In genomic region chr3:172708905-172709775, GRCh38 we compare ENCODE assay signal across 9 cellular contexts. TPM values are rescaled to one million over a fixed set of nuclear protein-coding genes. Genes with fewer than 3 reads are reported as not detected.
DNase-seq lines count a peak whose midpoint lies in the region; ATAC-seq and TF ChIP-seq lines count a peak whose summit lies in the region.
"Had no signal": no experiment of that assay in that cellular context is flagged by ENCODE, and none has a peak within 500 bp of the region (broad histone marks: within the 10 kb centered on the region; RNA-seq: fewer than 3 reads in every experiment).

No MANE protein-coding gene starts in this region.

- intact Hi-C loops in activated CD4-positive, alpha-beta T cell treated with anti-CD3 and anti-CD28 coated beads, Interleukin-2, amount 10 ng/mL, durations not matched to agents 24 days and 14 days (cut with micrococcal nuclease), result no loop called here
- intact Hi-C loops in activated CD8-positive, alpha-beta T cell treated with anti-CD3 and anti-CD28 coated beads for 36 hours (cut with micrococcal nuclease), result no loop called here
- intact Hi-C loops in right cardiac atrium (cut with DNase I), result no loop called here

- H3K4me3 ChIP-seq in right cardiac atrium (ENCODE audit: low read length), result peak overlapping the region; percentile 25
- peak overlapping the region in 1 of 4 donors; percentile 92 for H3K4me3 ChIP-seq in Peyer's patch

- no peaks in the 10 kb centered on the region for H3K27me3 ChIP-seq in right cardiac atrium (ENCODE audit: control insufficient read depth, insufficient read depth)
- no peaks in the 10 kb centered on the region for H3K27me3 ChIP-seq in Peyer's patch

- 88% methylated on average over 2 of the region's 2 CpGs for WGBS in right cardiac atrium

- H3K4me1 ChIP-seq in right cardiac atrium (ENCODE audit: control insufficient read depth, insufficient read depth, low read length), result no peaks in the 10 kb centered on the region
- H3K4me1 ChIP-seq in Peyer's patch, result peaks cover 0 to 15% (median 4%) of the 10 kb centered on the region in 4 donors

- H3K27ac ChIP-seq in right cardiac atrium (ENCODE audit: low read length), result no peak overlapping the region
- H3K27ac ChIP-seq in Peyer's patch, result peak overlapping the region in 1 of 4 donors; percentile 8

- H3K36me3 Mint-ChIP-seq in activated CD4-positive, alpha-beta T cell treated with anti-CD3 and anti-CD28 coated beads, Interleukin-2, amount 10 ng/mL, durations not matched to agents 24 days and 14 days (ENCODE audit: low read depth), result no peaks in the 10 kb centered on the region
- H3K36me3 Mint-ChIP-seq in activated CD8-positive, alpha-beta T cell treated with anti-CD3 and anti-CD28 coated beads for 36 hours (ENCODE audit: low read depth), result no peaks in the 10 kb centered on the region
- H3K36me3 Mint-ChIP-seq in stimulated activated effector memory CD8-positive, alpha-beta T cell treated with anti-CD3 and anti-CD28 coated beads, Interleukin-12 subunit alpha, Interleukin-12 subunit beta, amount 100 ng/mL, for 72 hours, result peaks cover 11% of the 10 kb centered on the region

- POLR2A ChIA-PET in activated CD8-positive, alpha-beta T cell treated with anti-CD3 and anti-CD28 coated beads for 36 hours (lab: Charles Lee), result no interaction called here

- TF ChIP-seq POLR2A in Peyer's patch (IDR thresholded peaks at IDR 0.05), result no peak

- H3K4me1 Mint-ChIP-seq in activated CD4-positive, alpha-beta T cell treated with anti-CD3 and anti-CD28 coated beads, Interleukin-2, amount 10 ng/mL, durations not matched to agents 24 days and 14 days, result peaks cover 19% of the 10 kb centered on the region
- peaks cover 19% of the 10 kb centered on the region for H3K4me1 Mint-ChIP-seq in activated CD8-positive, alpha-beta T cell treated with anti-CD3 and anti-CD28 coated beads for 36 hours (ENCODE audit: low read depth)
- H3K4me1 Mint-ChIP-seq in stimulated activated effector memory CD8-positive, alpha-beta T cell treated with anti-CD3 and anti-CD28 coated beads, Interleukin-12 subunit alpha, Interleukin-12 subunit beta, amount 100 ng/mL, for 72 hours, result peaks cover 25% of the 10 kb centered on the region

- H3K27me3 Mint-ChIP-seq in activated CD4-positive, alpha-beta T cell treated with anti-CD3 and anti-CD28 coated beads, Interleukin-2, amount 10 ng/mL, durations not matched to agents 24 days and 14 days, result peaks cover 14% of the 10 kb centered on the region
- no peaks in the 10 kb centered on the region for H3K27me3 Mint-ChIP-seq in activated CD8-positive, alpha-beta T cell treated with anti-CD3 and anti-CD28 coated beads for 36 hours

- no peaks in the 10 kb centered on the region for H3K9me3 Mint-ChIP-seq in activated CD4-positive, alpha-beta T cell treated with anti-CD3 and anti-CD28 coated beads, Interleukin-2, amount 10 ng/mL, durations not matched to agents 24 days and 14 days
- H3K9me3 Mint-ChIP-seq in activated CD8-positive, alpha-beta T cell treated with anti-CD3 and anti-CD28 coated beads for 36 hours, result no peaks in the 10 kb centered on the region
- no peaks in the 10 kb centered on the region for H3K9me3 Mint-ChIP-seq in stimulated activated effector memory CD8-positive, alpha-beta T cell treated with anti-CD3 and anti-CD28 coated beads, Interleukin-12 subunit alpha, Interleukin-12 subunit beta, amount 100 ng/mL, for 72 hours

- no peak for DNase-seq in activated CD4-positive, alpha-beta T cell treated with anti-CD3 and anti-CD28 coated beads, Interleukin-2, amount 10 ng/mL, durations not matched to agents 24 days and 14 days
- no peak for DNase-seq in activated CD4-positive, alpha-beta T cell treated with anti-CD3 and anti-CD28 coated beads for 4 hours
- no peak for DNase-seq in activated CD8-positive, alpha-beta T cell treated with anti-CD3 and anti-CD28 coated beads for 36 hours
- DNase-seq in right cardiac atrium (no peak), Peyer's patch (no peak), mesenteric fat pad (ENCODE audit: low spot score) (no peak)
- DNase-seq in stimulated activated effector memory CD8-positive, alpha-beta T cell treated with anti-CD3 and anti-CD28 coated beads, Interleukin-12 subunit alpha, Interleukin-12 subunit beta, amount 100 ng/mL, for 72 hours (ENCODE audit: low spot score in 2 of 2), result no peak
- DNase-seq: effector CD4-positive, alpha-beta T cell had no signal

- no peak for ATAC-seq in activated CD8-positive, alpha-beta T cell treated with anti-CD3 and anti-CD28 coated beads for 36 hours
- no peak for ATAC-seq in right cardiac atrium
- ATAC-seq in stimulated activated effector memory CD8-positive, alpha-beta T cell treated with anti-CD3 and anti-CD28 coated beads, Interleukin-12 subunit alpha, Interleukin-12 subunit beta, amount 100 ng/mL, for 72 hours, result no peak
- no peak for ATAC-seq in GM21619 (IDR thresholded peaks at IDR 0.05; ENCODE audit: unreplicated experiment)

- H3K9me3 ChIP-seq in right cardiac atrium (ENCODE audit: control insufficient read depth, low read length) (no peaks in the 10 kb centered on the region), Peyer's patch (no peaks in the 10 kb centered on the region)

- H3K27ac Mint-ChIP-seq in activated CD4-positive, alpha-beta T cell treated with anti-CD3 and anti-CD28 coated beads, Interleukin-2, amount 10 ng/mL, durations not matched to agents 24 days and 14 days, result no peak overlapping the region
- H3K27ac Mint-ChIP-seq in activated CD8-positive, alpha-beta T cell treated with anti-CD3 and anti-CD28 coated beads for 36 hours, result no peak overlapping the region
- no peak overlapping the region for H3K27ac Mint-ChIP-seq in stimulated activated effector memory CD8-positive, alpha-beta T cell treated with anti-CD3 and anti-CD28 coated beads, Interleukin-12 subunit alpha, Interleukin-12 subunit beta, amount 100 ng/mL, for 72 hours

- H3K36me3 ChIP-seq in Peyer's patch, result no peaks in the 10 kb centered on the region

- TF ChIP-seq CTCF in activated CD8-positive, alpha-beta T cell treated with anti-CD3 and anti-CD28 coated beads for 36 hours (IDR thresholded peaks at IDR 0.05), result no peak
- no peak for TF ChIP-seq CTCF in Peyer's patch (IDR thresholded peaks at IDR 0.05)

- CTCF ChIA-PET in activated CD8-positive, alpha-beta T cell treated with anti-CD3 and anti-CD28 coated beads for 36 hours (lab: Charles Lee), result interaction anchor here (0.6 to 3.0 kb wide), 3 partner anchors 24 to 36 kb away, joined by 3 to 21 read pairs (median 3); no protein-coding TSS in a partner anchor

- peak overlapping the region; percentile 94 for H3K4me3 Mint-ChIP-seq in activated CD4-positive, alpha-beta T cell treated with anti-CD3 and anti-CD28 coated beads, Interleukin-2, amount 10 ng/mL, durations not matched to agents 24 days and 14 days
- peak overlapping the region; percentile 89 for H3K4me3 Mint-ChIP-seq in activated CD8-positive, alpha-beta T cell treated with anti-CD3 and anti-CD28 coated beads for 36 hours
- peak overlapping the region; percentile 97 for H3K4me3 Mint-ChIP-seq in stimulated activated effector memory CD8-positive, alpha-beta T cell treated with anti-CD3 and anti-CD28 coated beads, Interleukin-12 subunit alpha, Interleukin-12 subunit beta, amount 100 ng/mL, for 72 hours

RNA-seq across cellular contexts. Expression of gene NCEH1, which starts 1.7 kb away (rescaled TPM):
- 4.9 and 7.7 TPM in 2 replicates for total RNA-seq in activated CD4-positive, alpha-beta T cell treated with anti-CD3 and anti-CD28 coated beads, Interleukin-2, amount 10 ng/mL, durations not matched to agents 24 days and 14 days
- total RNA-seq in activated CD8-positive, alpha-beta T cell treated with anti-CD3 and anti-CD28 coated beads for 36 hours, result 1 to 10 TPM; 2.8 to 3.4 TPM
- 10 to 100 TPM; 25.4 to 39.4 (median 28.1) TPM for total RNA-seq in right cardiac atrium
- 13.0 TPM for polyA plus RNA-seq in right cardiac atrium
- total RNA-seq in Peyer's patch, result 10 to 100 TPM in 2 of 4 donors, 1 to 10 TPM in 2; 6.6 to 15.8 (median 10.6) TPM
- 17.8 TPM for total RNA-seq in mesenteric fat pad

RNA-seq across cellular contexts. Expression of gene ECT2, which starts 41.4 kb away (rescaled TPM):
- 36.2 and 40.4 TPM in 2 replicates for total RNA-seq in activated CD4-positive, alpha-beta T cell treated with anti-CD3 and anti-CD28 coated beads, Interleukin-2, amount 10 ng/mL, durations not matched to agents 24 days and 14 days
- 10 to 100 TPM; 27.1 to 29.8 TPM for total RNA-seq in activated CD8-positive, alpha-beta T cell treated with anti-CD3 and anti-CD28 coated beads for 36 hours
- total RNA-seq in right cardiac atrium (1 to 10 TPM; 5.0 to 5.6 (median 5.3) TPM), Peyer's patch (10 to 100 TPM in 1 of 4 donors, 1 to 10 TPM in 3; 8.9 to 11.2 (median 9.8) TPM), mesenteric fat pad (9.1 TPM)
- 1.6 TPM for polyA plus RNA-seq in right cardiac atrium
